In the genomic region with DNA sequence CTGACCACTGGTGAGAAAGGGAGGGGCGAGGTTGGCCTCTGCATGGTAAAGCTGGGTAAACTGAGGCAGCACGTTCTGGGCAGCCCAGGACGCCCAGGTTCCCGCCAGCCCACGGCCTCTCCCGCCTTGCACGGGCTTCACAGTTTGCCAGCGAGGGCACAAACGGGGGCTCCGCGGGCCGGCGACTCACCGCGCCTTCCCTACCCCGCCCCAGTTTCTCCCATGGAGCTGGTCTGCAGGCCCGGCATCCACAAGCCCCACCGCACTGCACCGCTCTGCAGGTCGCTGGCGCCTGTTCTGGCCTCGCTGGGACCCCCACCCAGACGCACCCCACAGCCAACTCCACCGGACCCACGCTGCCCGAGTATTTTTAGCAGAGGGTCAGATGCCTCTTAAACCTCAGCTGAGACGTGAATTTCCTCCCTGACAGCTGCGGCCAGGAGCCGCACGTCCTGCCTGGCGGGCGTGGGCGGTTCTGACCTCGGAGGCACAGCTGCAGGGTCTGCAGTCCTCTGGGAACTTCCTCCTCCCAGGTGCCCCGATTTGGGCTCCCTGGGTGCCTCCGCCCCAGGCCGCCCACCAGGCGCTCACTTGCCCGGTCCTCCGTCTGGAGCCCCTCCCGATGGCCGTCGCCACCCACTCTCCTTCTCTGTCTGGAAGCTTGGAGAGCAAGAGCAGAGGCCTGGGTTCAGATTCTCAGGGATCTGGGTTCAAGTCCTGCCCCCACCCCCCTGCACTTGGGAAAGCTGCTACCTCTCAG, we compare ENCODE assay signal across 12 cellular contexts.
DNase-seq lines count a peak whose midpoint lies in the region; ATAC-seq and TF ChIP-seq lines count a peak whose summit lies in the region.
"Had no signal": no experiment of that assay in that cellular context is flagged by ENCODE, and none has a peak within 500 bp of the region (broad histone marks: within the 10 kb centered on the region; RNA-seq: fewer than 3 reads in every experiment).

No MANE protein-coding gene starts in this region.

- H3K9me3 ChIP-seq in DOHH2 (ENCODE audit: control insufficient read depth, insufficient read depth, low read length), result peaks cover 7% of the 10 kb centered on the region; the same call in 1 of the 2 replicates
- H3K9me3 ChIP-seq in OCI-LY3 (ENCODE audit: insufficient read depth, low read length), result no peaks in the 10 kb centered on the region
- peaks cover 0 to 4% (median 3%) of the 10 kb centered on the region in 3 donors for H3K9me3 ChIP-seq in tibial artery

- intact Hi-C loops in tibial artery (cut with DNase I; ENCODE audit: low total_unique reads), result loop anchor here (10.0 kb wide), 1 partner anchor 165 kb away; no protein-coding TSS in a partner anchor

- peak overlapping the region; percentile 18; the same call in 1 of the 2 replicates for H3K9ac ChIP-seq in OCI-LY3 (ENCODE audit: low read length)

- H3K27ac ChIP-seq in DOHH2 (ENCODE audit: low read depth, low read length), result peak overlapping the region; percentile 100
- H3K27ac ChIP-seq in OCI-LY3 (ENCODE audit: low read length), result no peak overlapping the region
- no peak overlapping the region for H3K27ac ChIP-seq in tibial artery

- peak overlapping the region; percentile 73 for H3K4me3 ChIP-seq in DOHH2 (ENCODE audit: low read length)
- peak overlapping the region; percentile 67 for H3K4me3 ChIP-seq in OCI-LY3 (ENCODE audit: low read length)
- no peak overlapping the region for H3K4me3 ChIP-seq in tibial artery

- no peaks in the 10 kb centered on the region for H3K9me2 ChIP-seq in DOHH2 (replicated peaks; ENCODE audit: control insufficient read depth, low read length)

- H4K20me1 ChIP-seq in DOHH2 (ENCODE audit: control insufficient read depth, insufficient read depth, low read depth, low read length), result no peaks in the 10 kb centered on the region
- H4K20me1 ChIP-seq in OCI-LY3 (ENCODE audit: insufficient read depth, low read length), result no peaks in the 10 kb centered on the region

- H3F3A ChIP-seq in DOHH2 (ENCODE audit: control insufficient read depth, insufficient read depth), result peaks cover 59% of the 10 kb centered on the region

- TF ChIP-seq CTCF in DOHH2 (IDR thresholded peaks at IDR 0.05; ENCODE audit: low read depth, low read length, poor library complexity, severe bottlenecking) (no peak), OCI-LY3 (IDR thresholded peaks at IDR 0.05; ENCODE audit: low read depth, low read length) (no peak), tibial artery (IDR thresholded peaks at IDR 0.05) (no peak)

- no peak overlapping the region for H2AFZ ChIP-seq in OCI-LY3 (ENCODE audit: low read depth, low read length)

- H3K36me3 ChIP-seq in DOHH2 (ENCODE audit: control insufficient read depth, low read length) (peaks cover 8% of the 10 kb centered on the region), OCI-LY3 (replicated peaks; ENCODE audit: low read depth, low read length) (no peaks in the 10 kb centered on the region), tibial artery (no peaks in the 10 kb centered on the region)

- no peaks in the 10 kb centered on the region for H3K27me3 ChIP-seq in DOHH2 (ENCODE audit: control insufficient read depth, low read length)
- peaks cover 53% of the 10 kb centered on the region for H3K27me3 ChIP-seq in OCI-LY3 (ENCODE audit: low read depth, low read length)
- peaks cover 0 to 23% of the 10 kb centered on the region in 2 donors for H3K27me3 ChIP-seq in tibial artery

- H3K4me2 ChIP-seq in DOHH2 (ENCODE audit: low read length) (peak overlapping the region; percentile 97), OCI-LY3 (ENCODE audit: low read length) (peak overlapping the region; percentile 69)

- DNase-seq in medulla oblongata (ENCODE audit: extremely low spot score) (peak; percentile 24), hippocampal formation (lab: John Stamatoyannopoulos, UW) (no peak), tibial artery (no peak), SW480 (ENCODE audit: low spot score) (no peak)
- DNase-seq: activated CD4-positive, alpha-beta T cell treated with anti-CD3 and anti-CD28 coated beads, Interleukin-2, amount 50 U/mL, for 1 hour; activated gamma-delta T cell treated with Interleukin-2 at 50 U/mL for 16 hours; cerebellar nuclear complex; NCI-H146 had no signal

- ATAC-seq in GM21447 (IDR thresholded peaks at IDR 0.05; ENCODE audit: unreplicated experiment) (peak; percentile 29), HG02852 (IDR thresholded peaks at IDR 0.05; ENCODE audit: unreplicated experiment) (no peak)

- H3K79me2 ChIP-seq in DOHH2 (ENCODE audit: control insufficient read depth, low read length), result no peaks in the 10 kb centered on the region
- no peaks in the 10 kb centered on the region for H3K79me2 ChIP-seq in OCI-LY3 (ENCODE audit: low read length)

- peaks cover 86% of the 10 kb centered on the region for H3K4me1 ChIP-seq in DOHH2 (ENCODE audit: control insufficient read depth, low read length)
- peaks cover 57% of the 10 kb centered on the region for H3K4me1 ChIP-seq in OCI-LY3 (ENCODE audit: low read length)
- H3K4me1 ChIP-seq in tibial artery, result peaks cover 0 to 30% (median 16%) of the 10 kb centered on the region in 4 donors

Comparison
In these comparisons a context has a peak if more than half of its experiments do, and no peak if none do; other contexts are left out.
1. H3K4me3 ChIP-seq: peak in DOHH2 (single experiment) and OCI-LY3 (single experiment); none in tibial artery (0 of 2).